8 cellular contexts compared by ENCODE assay signal in genomic region chr21:46457801-46458314, GRCh38. TPM values are rescaled to one million over a fixed set of nuclear protein-coding genes. Genes with fewer than 3 reads are reported as not detected.
DNase-seq lines count a peak whose midpoint lies in the region; ATAC-seq and TF ChIP-seq lines count a peak whose summit lies in the region.

No MANE protein-coding gene starts in this region.

- no peaks in the 10 kb centered on the region for H3K9me3 Mint-ChIP-seq in activated naive CD8-positive, alpha-beta T cell treated with anti-CD3 and anti-CD28 coated beads, Interleukin-2, amount 50 U/mL, for 24 hours
- H3K9me3 Mint-ChIP-seq in progenitor cell of endocrine pancreas (ENCODE audit: low read depth), result no peaks in the 10 kb centered on the region

- peak overlapping the region; percentile 91 for H3K27ac Mint-ChIP-seq in activated naive CD8-positive, alpha-beta T cell treated with anti-CD3 and anti-CD28 coated beads, Interleukin-2, amount 50 U/mL, for 24 hours
- peak overlapping the region; percentile 96 for H3K27ac Mint-ChIP-seq in progenitor cell of endocrine pancreas

- TF ChIP-seq CTCF in GM10266 (IDR thresholded peaks at IDR 0.05; ENCODE audit: control insufficient read depth, insufficient read depth, low read depth, missing control alignments), result no peak
- TF ChIP-seq CTCF in progenitor cell of endocrine pancreas (IDR thresholded peaks at IDR 0.05; ENCODE audit: unreplicated experiment), result no peak

- ATAC-seq in HG02852 (IDR thresholded peaks at IDR 0.05; ENCODE audit: unreplicated experiment) (peak; percentile 24), left ventricle myocardium superior (peak; percentile 29)
- ATAC-seq in activated naive CD8-positive, alpha-beta T cell treated with anti-CD3 and anti-CD28 coated beads, Interleukin-2, amount 50 U/mL, for 24 hours, result peak; percentile 20

- H3K27me3 Mint-ChIP-seq in activated naive CD8-positive, alpha-beta T cell treated with anti-CD3 and anti-CD28 coated beads, Interleukin-2, amount 50 U/mL, for 24 hours, result no peaks in the 10 kb centered on the region
- H3K27me3 Mint-ChIP-seq in progenitor cell of endocrine pancreas, result no peaks in the 10 kb centered on the region

- peaks cover 30% of the 10 kb centered on the region for H3K36me3 Mint-ChIP-seq in activated naive CD8-positive, alpha-beta T cell treated with anti-CD3 and anti-CD28 coated beads, Interleukin-2, amount 50 U/mL, for 24 hours (ENCODE audit: low read depth)
- H3K36me3 Mint-ChIP-seq in progenitor cell of endocrine pancreas (ENCODE audit: insufficient read depth), result no peaks in the 10 kb centered on the region

- DNase-seq in A172 (ENCODE audit: low spot score) (peak; percentile 23), GM10266 (ENCODE audit: extremely low spot score) (peak; percentile 49), NOMO-1 (lab: John Stamatoyannopoulos, UW; ENCODE audit: unreplicated experiment in 2 of 2) (peak; percentile 38 to 50), left ventricle myocardium superior (peak; percentile 62), progenitor cell of endocrine pancreas (ENCODE audit: low spot score, unreplicated experiment) (peak; percentile 19), kidney glomerular epithelial cell (lab: John Stamatoyannopoulos, UW) (no peak)
- DNase-seq in activated naive CD8-positive, alpha-beta T cell treated with anti-CD3 and anti-CD28 coated beads, Interleukin-2, amount 50 U/mL, for 24 hours, result peak; percentile 46

- H3K4me1 Mint-ChIP-seq in activated naive CD8-positive, alpha-beta T cell treated with anti-CD3 and anti-CD28 coated beads, Interleukin-2, amount 50 U/mL, for 24 hours, result peaks cover 50% of the 10 kb centered on the region
- peaks cover 7% of the 10 kb centered on the region for H3K4me1 Mint-ChIP-seq in progenitor cell of endocrine pancreas (ENCODE audit: low read depth)

- peak overlapping the region; percentile 84 for H3K4me3 Mint-ChIP-seq in activated naive CD8-positive, alpha-beta T cell treated with anti-CD3 and anti-CD28 coated beads, Interleukin-2, amount 50 U/mL, for 24 hours
- peak overlapping the region; percentile 78 for H3K4me3 Mint-ChIP-seq in progenitor cell of endocrine pancreas (ENCODE audit: low read depth)

- intact Hi-C loops in left ventricle myocardium superior (cut with micrococcal nuclease), result no loop called here

RNA-seq across cellular contexts. Expression of gene DIP2A, which starts 0.8 kb away (rescaled TPM):
- total RNA-seq in A172 (2014; rRNA removed; shearing (Covaris generic)), result 8.9 and 9.9 TPM in 2 replicates
- total RNA-seq in left ventricle myocardium superior (28.5 TPM), progenitor cell of endocrine pancreas (70.2 and 70.7 TPM in 2 replicates)
